Comparison of ENCODE assay signal across 10 cellular contexts in the genomic region with DNA sequence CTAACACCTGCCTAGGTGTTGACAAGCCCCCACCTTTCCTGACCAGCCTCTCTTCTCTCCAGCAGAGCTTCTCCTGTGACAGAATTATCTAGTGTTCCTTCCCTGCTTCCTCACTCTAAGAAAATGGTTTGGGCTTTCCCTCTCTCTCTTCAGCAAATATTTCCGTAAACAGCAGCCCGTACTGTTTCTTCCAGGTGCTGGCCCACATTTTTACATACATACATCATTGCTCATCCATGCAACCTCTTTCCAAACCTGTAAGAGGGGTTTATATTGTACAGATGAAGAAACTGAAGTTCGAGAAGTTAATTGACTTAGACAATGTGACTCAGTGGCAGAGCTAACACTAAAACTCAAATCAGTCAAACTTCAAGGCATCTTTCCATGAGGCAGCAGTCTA. TPM values are rescaled to one million over a fixed set of nuclear protein-coding genes. Genes with fewer than 3 reads are reported as not detected.
DNase-seq lines count a peak whose midpoint lies in the region; ATAC-seq and TF ChIP-seq lines count a peak whose summit lies in the region.
"Had no signal": no experiment of that assay in that cellular context is flagged by ENCODE, and none has a peak within 500 bp of the region (broad histone marks: within the 10 kb centered on the region; RNA-seq: fewer than 3 reads in every experiment).

No MANE protein-coding gene starts in this region.

- no peaks in the 10 kb centered on the region for H3K9me3 Mint-ChIP-seq in activated naive CD4-positive, alpha-beta T cell treated with anti-CD3 and anti-CD28 coated beads for 36 hours

- CTCF ChIA-PET in AG04450 (lab: Charles Lee), result no interaction called here
- CTCF ChIA-PET in activated naive CD4-positive, alpha-beta T cell treated with anti-CD3 and anti-CD28 coated beads for 36 hours (lab: Charles Lee), result no interaction called here

- H3K36me3 ChIP-seq in adipocyte (ENCODE audit: control insufficient read depth, insufficient read depth, low read length, severe bottlenecking), result no peaks in the 10 kb centered on the region
- H3K36me3 ChIP-seq in ovary, result no peaks in the 10 kb centered on the region

- peaks cover 8% of the 10 kb centered on the region for H3K4me1 ChIP-seq in adipocyte (ENCODE audit: control insufficient read depth, insufficient read depth, low read length)
- no peaks in the 10 kb centered on the region for H3K4me1 ChIP-seq in right cardiac atrium (ENCODE audit: control insufficient read depth, insufficient read depth, low read length)
- H3K4me1 ChIP-seq in ovary (ENCODE audit: insufficient read depth), result peaks cover 2% of the 10 kb centered on the region

- no peak for TF ChIP-seq EP300 in ovary (IDR thresholded peaks at IDR 0.05)

- H3K27ac Mint-ChIP-seq in activated naive CD4-positive, alpha-beta T cell treated with anti-CD3 and anti-CD28 coated beads for 36 hours, result no peak overlapping the region

- H3K36me3 Mint-ChIP-seq in activated naive CD4-positive, alpha-beta T cell treated with anti-CD3 and anti-CD28 coated beads for 36 hours (ENCODE audit: low read depth), result no peaks in the 10 kb centered on the region

- H3K27me3 ChIP-seq in AG04450 (ENCODE audit: control insufficient read depth, insufficient read depth, low read length) (peaks cover 4% of the 10 kb centered on the region), adipocyte (replicated peaks; ENCODE audit: control insufficient read depth, insufficient read depth, low read length) (no peaks in the 10 kb centered on the region), right cardiac atrium (ENCODE audit: control insufficient read depth, insufficient read depth) (no peaks in the 10 kb centered on the region), ovary (no peaks in the 10 kb centered on the region)

- H3K27ac ChIP-seq in AG04450 (ENCODE audit: low read depth, low read length) (no peak overlapping the region), right cardiac atrium (ENCODE audit: low read length) (no peak overlapping the region), ovary (no peak overlapping the region)

- H3K27me3 Mint-ChIP-seq in activated naive CD4-positive, alpha-beta T cell treated with anti-CD3 and anti-CD28 coated beads for 36 hours (ENCODE audit: low read depth), result peaks cover 51% of the 10 kb centered on the region

- ATAC-seq in right cardiac atrium (no peak), HG03469 (IDR thresholded peaks at IDR 0.05; ENCODE audit: unreplicated experiment) (no peak), HG03095 (IDR thresholded peaks at IDR 0.05; ENCODE audit: unreplicated experiment) (no peak)

- H3K4me3 ChIP-seq in AG04450 (ENCODE audit: low read depth, low read length), result peak overlapping the region; percentile 24
- H3K4me3 ChIP-seq in adipocyte (ENCODE audit: low read length), result peak overlapping the region; percentile 89
- H3K4me3 ChIP-seq in right cardiac atrium (ENCODE audit: low read length), result peak overlapping the region; percentile 57
- H3K4me3 ChIP-seq in ovary, result peak overlapping the region; percentile 50

- peaks cover 5% of the 10 kb centered on the region for H3K4me1 Mint-ChIP-seq in activated naive CD4-positive, alpha-beta T cell treated with anti-CD3 and anti-CD28 coated beads for 36 hours (ENCODE audit: low read depth)

- no peak overlapping the region for H3K4me3 Mint-ChIP-seq in activated naive CD4-positive, alpha-beta T cell treated with anti-CD3 and anti-CD28 coated beads for 36 hours

- WGBS in right cardiac atrium, result 86% methylated on average over 3 of the region's 3 CpGs
- 70 to 77% (median 73%) methylated on average over 3 of the region's 3 CpGs for WGBS in ovary, 3 donors

- DNase-seq in AG04450 (ENCODE audit: low read depth, low spot score) (no peak), adipocyte (ENCODE audit: low read depth) (no peak), right cardiac atrium (no peak), ovary (no peak)
- DNase-seq in activated naive CD4-positive, alpha-beta T cell treated with anti-CD3 and anti-CD28 coated beads for 36 hours, result no peak
- no peak for DNase-seq in activated effector memory CD4-positive, alpha-beta T cell treated with Interleukin-2 at 50 U/mL for 16 hours
- DNase-seq: AML-193, GF-D8 had no signal

- no peak overlapping the region for H3K9ac ChIP-seq in adipocyte (ENCODE audit: low read length)

- intact Hi-C loops in right cardiac atrium (cut with DNase I) (loop anchor here in 1 of 4 donors (5.0 kb wide), 1 partner anchor 80 kb away; no protein-coding TSS in a partner anchor), ovary (cut with DNase I) (loop anchor here in 1 of 4 donors (5.0 kb wide), 1 partner anchor 75 kb away; a partner anchor contains a TSS)
- intact Hi-C loops in activated naive CD4-positive, alpha-beta T cell treated with anti-CD3 and anti-CD28 coated beads for 36 hours (cut with micrococcal nuclease), result no loop called here

- no peak for TF ChIP-seq CTCF in AG04450 (IDR thresholded peaks at IDR 0.05; ENCODE audit: low read depth, low read length)
- no peak for TF ChIP-seq CTCF in ovary (IDR thresholded peaks at IDR 0.05)

- H3K9me3 ChIP-seq in AG04450 (ENCODE audit: control insufficient read depth, insufficient read depth, low read length) (peaks cover 3% of the 10 kb centered on the region; the same call in 1 of the 2 replicates), adipocyte (ENCODE audit: control insufficient read depth, low read length) (peaks cover 3% of the 10 kb centered on the region), right cardiac atrium (ENCODE audit: control insufficient read depth, low read length) (no peaks in the 10 kb centered on the region), ovary (no peaks in the 10 kb centered on the region)

- TF ChIP-seq POLR2A in ovary (IDR thresholded peaks at IDR 0.05), result no peak

- POLR2A ChIA-PET in AG04450 (lab: Yijun Ruan, JAX), result no interaction called here

RNA-seq across cellular contexts. Expression of a gene that starts 0.6 kb away (rescaled TPM):
- polyA plus RNA-seq in AG04450 (2011; rRNA removed) (0.36 and 0.69 TPM in 2 replicates), right cardiac atrium (0.32 TPM), ovary (1 to 10 TPM; 1.0 to 4.0 TPM)
- 0.74 and 0.97 TPM in 2 replicates for polyA minus RNA-seq in AG04450 (2011; rRNA and poly(A)+ RNA removed)
- total RNA-seq in right cardiac atrium (under 1 TPM in 3 of 4 donors, not detected in 1; 0.53 to 0.81 (median 0.77) TPM), ovary (1 to 10 TPM in 6 of 7 donors, under 1 TPM in 1; 0.72 to 3.6 (median 1.6) TPM)
- not detected for total RNA-seq in activated naive CD4-positive, alpha-beta T cell treated with anti-CD3 and anti-CD28 coated beads for 36 hours

Comparison
In these comparisons a context has a peak if more than half of its experiments do, and no peak if none do; other contexts are left out.
1. H3K4me3 ChIP-seq: peak in every context shown above with its lines; median percentile 89 in adipocyte; 57 in right cardiac atrium; 50 in ovary; 24 in AG04450.